8 cellular contexts compared by ENCODE assay signal in genomic region chr5:157142317-157143126, GRCh38. TPM values are rescaled to one million over a fixed set of nuclear protein-coding genes. Genes with fewer than 3 reads are reported as not detected.
DNase-seq lines count a peak whose midpoint lies in the region; ATAC-seq and TF ChIP-seq lines count a peak whose summit lies in the region.

TSS of gene MED7 (minus strand) at chr5:157142865. CDS start at chr5:157139431, 3,434 bp downstream.

- peak within 1 kb of the TSS; percentile 86 to 99 for H3K9ac ChIP-seq in colonic mucosa (ENCODE audit: low read depth in 2 of 2, low read length in 2 of 2)

- DNase-seq in BE2C: peak; percentile 94
- DNase-seq in GM19240 (ENCODE audit: insufficient read length, low spot score): peak; percentile 88
- DNase-seq in NCI-H526 (lab: John Stamatoyannopoulos, UW): peak; percentile 96 to 98
- DNase-seq in activated CD4-positive, alpha-beta T cell treated with anti-CD3 and anti-CD28 coated beads for 48 hours: peak; percentile 94
- peak; percentile 96 for DNase-seq in colonic mucosa
- DNase-seq in left colon: peak; percentile 88 to 97
- DNase-seq in stimulated activated CD4-positive, alpha-beta T cell treated with anti-CD3 and anti-CD28 coated beads, Interleukin-1b, Interleukin-23, amount 100 ng/mL, for 48 hours: peak; percentile 96

- H3K27me3 ChIP-seq in BE2C (no peaks in the 10 kb centered on the region), colonic mucosa (no peaks in the 10 kb centered on the region)

- peak within 1 kb of the TSS; percentile 97 for H3K4me3 ChIP-seq in BE2C (ENCODE audit: low read depth, low read length)
- peak within 1 kb of the TSS; percentile 89 for H3K4me3 ChIP-seq in colonic mucosa

- intact Hi-C loops in colonic mucosa (cut with DNase I) (loop anchor here (10.0 kb wide), 1 partner anchor 102 kb away; no protein-coding TSS in a partner anchor), left colon (cut with DNase I, micrococcal nuclease) (no loop called here)

- no peak for TF ChIP-seq CTCF in BE2C (IDR thresholded peaks at IDR 0.05; ENCODE audit: low read depth, low read length)
- no peak for TF ChIP-seq CTCF in colonic mucosa (IDR thresholded peaks at IDR 0.05)

- H3K4me1 ChIP-seq in BE2C (peaks cover 5% of the 10 kb centered on the region; the same call in 1 of the 2 replicates), colonic mucosa (peaks cover 10% of the 10 kb centered on the region)

- H3K9me3 ChIP-seq in BE2C (no peaks in the 10 kb centered on the region), colonic mucosa (no peaks in the 10 kb centered on the region)

- H3K36me3 ChIP-seq in BE2C (peaks cover 2% of the 10 kb centered on the region; the same call in 1 of the 2 replicates), colonic mucosa (peaks cover 3% of the 10 kb centered on the region)

- ATAC-seq in HG03460 (IDR thresholded peaks at IDR 0.05; ENCODE audit: unreplicated experiment) (peak; percentile 99), left colon (peak; percentile 97)

- H3K27ac ChIP-seq in colonic mucosa: peak within 1 kb of the TSS; percentile 91

RNA-seq across cellular contexts. Expression of gene MED7, which starts in this region (rescaled TPM):
- 7.1 TPM for polyA plus RNA-seq in BE2C (2012; ENCODE audit: insufficient read depth, insufficient read length, low read depth)
- 10 to 100 TPM; 13.9 to 14.9 TPM for total RNA-seq in colonic mucosa
- total RNA-seq in left colon: 10 to 100 TPM in 1 of 2 donors, 1 to 10 TPM in 1; 8.7 to 12.8 TPM

Comparison
In these comparisons a context has a peak if more than half of its experiments do, and no peak if none do; other contexts are left out.
1. Peak in every context shown above with its lines: DNase-seq, ATAC-seq, H3K4me3 ChIP-seq and H3K27ac ChIP-seq.